11 cellular contexts compared by ENCODE assay signal in genomic region chr18:55252946-55253345, GRCh38.
A peak's percentile ranks its signal among the peaks of the same experiment; 100 is the strongest.
DNase-seq lines count a peak whose midpoint lies in the region; ATAC-seq, FAIRE-seq and TF ChIP-seq lines count a peak whose summit lies in the region.
"Had no signal": no experiment of that assay in that cellular context is flagged by ENCODE, and none has a peak within 500 bp of the region (broad histone marks: within the 10 kb centered on the region; RNA-seq: fewer than 3 reads in every experiment).

No MANE protein-coding gene starts in this region.

- no peaks in the 10 kb centered on the region for H3K27me3 ChIP-seq in Peyer's patch

- H3K9me3 ChIP-seq in Peyer's patch = no peaks in the 10 kb centered on the region

- ATAC-seq in GM21390 (IDR thresholded peaks at IDR 0.05; ENCODE audit: unreplicated experiment) (peak; percentile 61), HG03139 (IDR thresholded peaks at IDR 0.05; ENCODE audit: unreplicated experiment) (peak; percentile 52)
- ATAC-seq in activated CD8-positive, alpha-beta memory T cell treated with anti-CD3 and anti-CD28 coated beads, Interleukin-2, amount 10 ng/mL, durations not matched to agents 7 days and 5 days = no peak

- no peak for DNase-seq in GM18507 (ENCODE audit: extremely low spot score, insufficient read length, low read depth)
- peak; percentile 61 for DNase-seq in fibroblast of peridontal ligament (ENCODE audit: extremely low read depth)
- DNase-seq in Peyer's patch = no peak
- no peak for DNase-seq in activated CD8-positive, alpha-beta memory T cell treated with anti-CD3 and anti-CD28 coated beads, Interleukin-2, amount 10 ng/mL, durations not matched to agents 7 days and 5 days
- no peak for DNase-seq in DMS153 (lab: John Stamatoyannopoulos, UW)
- DNase-seq in CD14-positive monocyte (ENCODE audit: low spot score) = no peak
- DNase-seq: activated T-cell treated with anti-CD3 and anti-CD28 coated beads, Interleukin-2, amount 50 U/mL, for 1 hour; hippocampal formation; NCI-H2081 had no signal

- intact Hi-C loops in CD14-positive monocyte (cut with micrococcal nuclease) = no loop called here

- TF ChIP-seq CTCF in Peyer's patch (IDR thresholded peaks at IDR 0.05) = no peak
- no peak for TF ChIP-seq CTCF in CD14-positive monocyte (IDR thresholded peaks at IDR 0.05)

- peaks cover 31% of the 10 kb centered on the region for H3K4me1 Mint-ChIP-seq in activated CD8-positive, alpha-beta memory T cell treated with anti-CD3 and anti-CD28 coated beads, Interleukin-2, amount 10 ng/mL, durations not matched to agents 7 days and 5 days
- peaks cover 10% of the 10 kb centered on the region for H3K4me1 Mint-ChIP-seq in CD14-positive monocyte

- CTCF ChIA-PET in activated CD8-positive, alpha-beta memory T cell treated with anti-CD3 and anti-CD28 coated beads, Interleukin-2, amount 10 ng/mL, durations not matched to agents 7 days and 5 days (lab: Charles Lee) = interaction anchor here (1.5 kb wide), 1 partner anchor 15 kb away, joined by 3 read pairs; no protein-coding TSS in a partner anchor

- no peaks in the 10 kb centered on the region for H3K9me3 Mint-ChIP-seq in activated CD8-positive, alpha-beta memory T cell treated with anti-CD3 and anti-CD28 coated beads, Interleukin-2, amount 10 ng/mL, durations not matched to agents 7 days and 5 days (ENCODE audit: low read depth)
- no peaks in the 10 kb centered on the region for H3K9me3 Mint-ChIP-seq in CD14-positive monocyte

- no peak overlapping the region for H3K4me3 Mint-ChIP-seq in activated CD8-positive, alpha-beta memory T cell treated with anti-CD3 and anti-CD28 coated beads, Interleukin-2, amount 10 ng/mL, durations not matched to agents 7 days and 5 days
- H3K4me3 Mint-ChIP-seq in CD14-positive monocyte = no peak overlapping the region

- peak overlapping the region in 1 of 4 donors; percentile 68 for H3K27ac ChIP-seq in Peyer's patch

- H3K4me1 ChIP-seq in Peyer's patch = peaks cover 0 to 5% (median 0%) of the 10 kb centered on the region in 4 donors

- peaks cover 2% of the 10 kb centered on the region for H3K36me3 Mint-ChIP-seq in activated CD8-positive, alpha-beta memory T cell treated with anti-CD3 and anti-CD28 coated beads, Interleukin-2, amount 10 ng/mL, durations not matched to agents 7 days and 5 days
- H3K36me3 Mint-ChIP-seq in CD14-positive monocyte = peaks cover 5 to 15% of the 10 kb centered on the region in 2 donors

- no peak for TF ChIP-seq POLR2A in Peyer's patch (IDR thresholded peaks at IDR 0.05)

- H3K27me3 Mint-ChIP-seq in activated CD8-positive, alpha-beta memory T cell treated with anti-CD3 and anti-CD28 coated beads, Interleukin-2, amount 10 ng/mL, durations not matched to agents 7 days and 5 days = peaks cover 2% of the 10 kb centered on the region
- no peaks in the 10 kb centered on the region for H3K27me3 Mint-ChIP-seq in CD14-positive monocyte (ENCODE audit: low read depth in 3 of 3)

- H3K36me3 ChIP-seq in Peyer's patch = peaks cover 0 to 4% (median 0%) of the 10 kb centered on the region in 3 donors

- no peak overlapping the region for H3K4me3 ChIP-seq in Peyer's patch

- FAIRE-seq in GM18507 (lab: Jason Lieb, UNC) = peak; percentile 83

- no peak overlapping the region for H3K27ac Mint-ChIP-seq in activated CD8-positive, alpha-beta memory T cell treated with anti-CD3 and anti-CD28 coated beads, Interleukin-2, amount 10 ng/mL, durations not matched to agents 7 days and 5 days
- H3K27ac Mint-ChIP-seq in CD14-positive monocyte = no peak overlapping the region
